ENCODE assay signal across 19 cellular contexts in genomic region chr10:111243126-111243525, GRCh38.
DNase-seq lines count a peak whose midpoint lies in the region; ATAC-seq, FAIRE-seq and TF ChIP-seq lines count a peak whose summit lies in the region.
"Had no signal": no experiment of that assay in that cellular context is flagged by ENCODE, and none has a peak within 500 bp of the region (broad histone marks: within the 10 kb centered on the region; RNA-seq: fewer than 3 reads in every experiment).

No MANE protein-coding gene starts in this region.

- H4K20me1 ChIP-seq in GM23338 (replicated peaks; ENCODE audit: insufficient read depth) (no peaks in the 10 kb centered on the region), astrocyte (ENCODE audit: insufficient read depth, low read length) (no peaks in the 10 kb centered on the region)
- H4K20me1 ChIP-seq: BLaER1 had no signal

- no peak overlapping the region for H3K27ac ChIP-seq in GM23338 (ENCODE audit: low read depth)
- no peak overlapping the region for H3K27ac ChIP-seq in astrocyte (ENCODE audit: low read depth, low read length)
- H3K27ac ChIP-seq: BLaER1, C4-2B had no signal

- H3K4me3 ChIP-seq in GM23338 (no peak overlapping the region), astrocyte (ENCODE audit: insufficient read depth, low read depth, low read length) (no peak overlapping the region)
- H3K4me3 ChIP-seq: BLaER1, GM12878 had no signal

- H3K27me3 Mint-ChIP-seq in GM23338 (ENCODE audit: insufficient read depth, low read depth, poor library complexity) (no peaks in the 10 kb centered on the region), astrocyte (ENCODE audit: low read depth, unreplicated experiment) (peaks cover 2% of the 10 kb centered on the region), T-cell (peaks cover 31 to 36% of the 10 kb centered on the region in 2 donors)
- peaks cover 4% of the 10 kb centered on the region for H3K27me3 Mint-ChIP-seq in activated naive CD4-positive, alpha-beta T cell treated with anti-CD3 and anti-CD28 coated beads, Interleukin-2, amount 10 ng/mL, durations not matched to agents 7 days and 5 days
- H3K27me3 Mint-ChIP-seq: CD4-positive, CD25-positive, alpha-beta regulatory T cell had no signal

- H3K9me3 Mint-ChIP-seq in GM23338 (no peaks in the 10 kb centered on the region), astrocyte (ENCODE audit: unreplicated experiment) (no peaks in the 10 kb centered on the region), T-cell (no peaks in the 10 kb centered on the region)
- H3K9me3 Mint-ChIP-seq in activated naive CD4-positive, alpha-beta T cell treated with anti-CD3 and anti-CD28 coated beads, Interleukin-2, amount 10 ng/mL, durations not matched to agents 7 days and 5 days, result no peaks in the 10 kb centered on the region
- H3K9me3 Mint-ChIP-seq: CD8-positive, alpha-beta T cell had no signal

- H3K9me3 ChIP-seq in astrocyte (ENCODE audit: insufficient read depth, low read depth, low read length), result no peaks in the 10 kb centered on the region
- H3K9me3 ChIP-seq: BLaER1, Caco-2 had no signal

- no peaks in the 10 kb centered on the region for H3F3A ChIP-seq in GM23338 (replicated peaks; ENCODE audit: low read depth)

- H3K4me1 ChIP-seq in GM23338 (ENCODE audit: insufficient read depth) (no peaks in the 10 kb centered on the region), astrocyte (ENCODE audit: insufficient read depth, low read length) (no peaks in the 10 kb centered on the region)
- H3K4me1 ChIP-seq: Caco-2 had no signal

- no peak overlapping the region for H3K27ac Mint-ChIP-seq in GM23338
- H3K27ac Mint-ChIP-seq in astrocyte (ENCODE audit: unreplicated experiment), result peak overlapping the region; percentile 34
- no peak overlapping the region for H3K27ac Mint-ChIP-seq in T-cell
- no peak overlapping the region for H3K27ac Mint-ChIP-seq in activated naive CD4-positive, alpha-beta T cell treated with anti-CD3 and anti-CD28 coated beads, Interleukin-2, amount 10 ng/mL, durations not matched to agents 7 days and 5 days
- H3K27ac Mint-ChIP-seq: CD4-positive, CD25-positive, alpha-beta regulatory T cell; CD8-positive, alpha-beta T cell had no signal

- H3K9ac ChIP-seq in astrocyte (ENCODE audit: low read length), result no peak overlapping the region
- H3K9ac ChIP-seq: BLaER1 had no signal

- TF ChIP-seq CTCF in GM23338 (conservative IDR thresholded peaks at IDR 0.05; ENCODE audit: low read depth in 2 of 2) (no peak), astrocyte (IDR thresholded peaks at IDR 0.05; ENCODE audit: insufficient read depth, low read depth, low read length) (no peak)

- DNase-seq in GM23338 (ENCODE audit: low spot score) (no peak), astrocyte (ENCODE audit: low read depth) (no peak), islet precursor cell (peak; percentile 65), T-cell (no peak), NCI-H82 (lab: John Stamatoyannopoulos, UW) (no peak)
- DNase-seq in activated naive CD4-positive, alpha-beta T cell treated with anti-CD3 and anti-CD28 coated beads, Interleukin-2, amount 10 ng/mL, durations not matched to agents 7 days and 5 days, result no peak
- DNase-seq: Caco-2; CD4-positive, CD25-positive, alpha-beta regulatory T cell; CD8-positive, alpha-beta T cell; DMS153; DND-41; GDM1; GOT3; HCEC 1CT had no signal

- no peak overlapping the region for H3K4me3 Mint-ChIP-seq in GM23338
- H3K4me3 Mint-ChIP-seq in astrocyte (ENCODE audit: unreplicated experiment), result no peak overlapping the region
- H3K4me3 Mint-ChIP-seq in T-cell, result no peak overlapping the region
- no peak overlapping the region for H3K4me3 Mint-ChIP-seq in activated naive CD4-positive, alpha-beta T cell treated with anti-CD3 and anti-CD28 coated beads, Interleukin-2, amount 10 ng/mL, durations not matched to agents 7 days and 5 days
- H3K4me3 Mint-ChIP-seq: CD4-positive, CD25-positive, alpha-beta regulatory T cell; CD8-positive, alpha-beta T cell had no signal

- CTCF ChIA-PET in T-cell (lab: Charles Lee), result no interaction called here
- CTCF ChIA-PET in activated naive CD4-positive, alpha-beta T cell treated with anti-CD3 and anti-CD28 coated beads, Interleukin-2, amount 10 ng/mL, durations not matched to agents 7 days and 5 days (lab: Charles Lee), result interaction anchor here (0.7 kb wide), 1 partner anchor 30 kb away, joined by 4 read pairs; no protein-coding TSS in a partner anchor

- no peak overlapping the region for H3K4me2 ChIP-seq in GM23338
- H3K4me2 ChIP-seq in astrocyte (ENCODE audit: low read length), result no peak overlapping the region
- H3K4me2 ChIP-seq: BLaER1 had no signal

- H3K4me1 Mint-ChIP-seq in GM23338 (peaks cover 4% of the 10 kb centered on the region), astrocyte (ENCODE audit: low read depth, unreplicated experiment) (peaks cover 16% of the 10 kb centered on the region), T-cell (no peaks in the 10 kb centered on the region)
- H3K4me1 Mint-ChIP-seq in activated naive CD4-positive, alpha-beta T cell treated with anti-CD3 and anti-CD28 coated beads, Interleukin-2, amount 10 ng/mL, durations not matched to agents 7 days and 5 days, result no peaks in the 10 kb centered on the region
- H3K4me1 Mint-ChIP-seq: CD4-positive, CD25-positive, alpha-beta regulatory T cell had no signal

- H3K79me2 ChIP-seq in GM23338 (replicated peaks; ENCODE audit: insufficient read depth) (no peaks in the 10 kb centered on the region), astrocyte (ENCODE audit: insufficient read depth, low read length) (no peaks in the 10 kb centered on the region)

- no peak for FAIRE-seq in astrocyte (lab: Jason Lieb, UNC)
- FAIRE-seq: GM12878, GM19239, H54 had no signal

- H3K27me3 ChIP-seq in GM23338 (ENCODE audit: insufficient read depth) (no peaks in the 10 kb centered on the region), astrocyte (ENCODE audit: insufficient read depth, low read length) (no peaks in the 10 kb centered on the region)
- H3K27me3 ChIP-seq: BLaER1 had no signal

- H2AFZ ChIP-seq in GM23338 (no peak overlapping the region), astrocyte (ENCODE audit: low read depth, low read length) (no peak overlapping the region)

- ATAC-seq in GM23338 (peak; percentile 31; the same call in 1 of the 3 replicates), T-cell (replicated peaks in 1 of 4) (no peak)
- ATAC-seq: CD8-positive, alpha-beta T cell; GM12878 had no signal

- H3K9me2 ChIP-seq in GM23338 (ENCODE audit: insufficient read depth), result 0 out of 2 replicates have a peak, but pooled peaks cover 8% of the 10 kb centered on the region

- POLR2A ChIA-PET in T-cell (lab: Charles Lee), result no interaction called here

- H3K36me3 Mint-ChIP-seq in GM23338 (ENCODE audit: low read depth) (no peaks in the 10 kb centered on the region), astrocyte (ENCODE audit: low read depth, unreplicated experiment) (no peaks in the 10 kb centered on the region), T-cell (no peaks in the 10 kb centered on the region)
- no peaks in the 10 kb centered on the region for H3K36me3 Mint-ChIP-seq in activated naive CD4-positive, alpha-beta T cell treated with anti-CD3 and anti-CD28 coated beads, Interleukin-2, amount 10 ng/mL, durations not matched to agents 7 days and 5 days
- H3K36me3 Mint-ChIP-seq: CD4-positive, CD25-positive, alpha-beta regulatory T cell; CD8-positive, alpha-beta T cell had no signal

- no peaks in the 10 kb centered on the region for H3K36me3 ChIP-seq in GM23338 (ENCODE audit: insufficient read depth)
- no peaks in the 10 kb centered on the region for H3K36me3 ChIP-seq in astrocyte (ENCODE audit: insufficient read depth, low read length)
- H3K36me3 ChIP-seq: BLaER1 had no signal

TF ChIP-seq in GM23338, 12 proteins besides CTCF, POLR2A, EP300 and RAD21 (continues in another document):
- TF ChIP-seq EZH2 (IDR thresholded peaks at IDR 0.05; ENCODE audit: low read depth, unreplicated experiment) (no peak), POLR2AphosphoS5 (IDR thresholded peaks at IDR 0.05; ENCODE audit: low read depth) (no peak), EZH2phosphoT487 (IDR thresholded peaks at IDR 0.05; ENCODE audit: unreplicated experiment) (no peak), ZNF331 (CRISPR knock-in tag; IDR thresholded peaks at IDR 0.05; ENCODE audit: low read depth) (no peak), CREB1 (CRISPR knock-in tag; IDR thresholded peaks at IDR 0.05; ENCODE audit: low read depth) (no peak), STAT1 (IDR thresholded peaks at IDR 0.05; ENCODE audit: unreplicated experiment) (no peak), NANOG (IDR thresholded peaks at IDR 0.05; ENCODE audit: borderline replicate concordance) (no peak)
- TF ChIP-seq, protein P1, sequence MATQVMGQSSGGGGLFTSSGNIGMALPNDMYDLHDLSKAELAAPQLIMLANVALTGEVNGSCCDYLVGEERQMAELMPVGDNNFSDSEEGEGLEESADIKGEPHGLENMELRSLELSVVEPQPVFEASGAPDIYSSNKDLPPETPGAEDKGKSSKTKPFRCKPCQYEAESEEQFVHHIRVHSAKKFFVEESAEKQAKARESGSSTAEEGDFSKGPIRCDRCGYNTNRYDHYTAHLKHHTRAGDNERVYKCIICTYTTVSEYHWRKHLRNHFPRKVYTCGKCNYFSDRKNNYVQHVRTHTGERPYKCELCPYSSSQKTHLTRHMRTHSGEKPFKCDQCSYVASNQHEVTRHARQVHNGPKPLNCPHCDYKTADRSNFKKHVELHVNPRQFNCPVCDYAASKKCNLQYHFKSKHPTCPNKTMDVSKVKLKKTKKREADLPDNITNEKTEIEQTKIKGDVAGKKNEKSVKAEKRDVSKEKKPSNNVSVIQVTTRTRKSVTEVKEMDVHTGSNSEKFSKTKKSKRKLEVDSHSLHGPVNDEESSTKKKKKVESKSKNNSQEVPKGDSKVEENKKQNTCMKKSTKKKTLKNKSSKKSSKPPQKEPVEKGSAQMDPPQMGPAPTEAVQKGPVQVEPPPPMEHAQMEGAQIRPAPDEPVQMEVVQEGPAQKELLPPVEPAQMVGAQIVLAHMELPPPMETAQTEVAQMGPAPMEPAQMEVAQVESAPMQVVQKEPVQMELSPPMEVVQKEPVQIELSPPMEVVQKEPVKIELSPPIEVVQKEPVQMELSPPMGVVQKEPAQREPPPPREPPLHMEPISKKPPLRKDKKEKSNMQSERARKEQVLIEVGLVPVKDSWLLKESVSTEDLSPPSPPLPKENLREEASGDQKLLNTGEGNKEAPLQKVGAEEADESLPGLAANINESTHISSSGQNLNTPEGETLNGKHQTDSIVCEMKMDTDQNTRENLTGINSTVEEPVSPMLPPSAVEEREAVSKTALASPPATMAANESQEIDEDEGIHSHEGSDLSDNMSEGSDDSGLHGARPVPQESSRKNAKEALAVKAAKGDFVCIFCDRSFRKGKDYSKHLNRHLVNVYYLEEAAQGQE (IDR thresholded peaks at IDR 0.05; ENCODE audit: unreplicated experiment), result no peak
- TF ChIP-seq, protein P2, sequence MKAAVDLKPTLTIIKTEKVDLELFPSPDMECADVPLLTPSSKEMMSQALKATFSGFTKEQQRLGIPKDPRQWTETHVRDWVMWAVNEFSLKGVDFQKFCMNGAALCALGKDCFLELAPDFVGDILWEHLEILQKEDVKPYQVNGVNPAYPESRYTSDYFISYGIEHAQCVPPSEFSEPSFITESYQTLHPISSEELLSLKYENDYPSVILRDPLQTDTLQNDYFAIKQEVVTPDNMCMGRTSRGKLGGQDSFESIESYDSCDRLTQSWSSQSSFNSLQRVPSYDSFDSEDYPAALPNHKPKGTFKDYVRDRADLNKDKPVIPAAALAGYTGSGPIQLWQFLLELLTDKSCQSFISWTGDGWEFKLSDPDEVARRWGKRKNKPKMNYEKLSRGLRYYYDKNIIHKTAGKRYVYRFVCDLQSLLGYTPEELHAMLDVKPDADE (IDR thresholded peaks at IDR 0.05), result no peak
